18 cellular contexts compared by ENCODE assay signal in genomic region chr9:127135056-127135745, GRCh38. TPM values are rescaled to one million over a fixed set of nuclear protein-coding genes. Genes with fewer than 3 reads are reported as not detected.
DNase-seq lines count a peak whose midpoint lies in the region; ATAC-seq and TF ChIP-seq lines count a peak whose summit lies in the region.
"Had no signal": no experiment of that assay in that cellular context is flagged by ENCODE, and none has a peak within 500 bp of the region (broad histone marks: within the 10 kb centered on the region; RNA-seq: fewer than 3 reads in every experiment).

No MANE protein-coding gene starts in this region.

- H3K9me3 Mint-ChIP-seq in nephron = no peaks in the 10 kb centered on the region
- H3K9me3 Mint-ChIP-seq: central memory CD8-positive, alpha-beta T cell; natural killer cell; type B pancreatic cell had no signal

- intact Hi-C loops in dorsolateral prefrontal cortex (cut with DNase I) = loop anchor here in 1 of 2 donors (2.0 kb wide), 1 partner anchor 40 kb away; no protein-coding TSS in a partner anchor

- no peaks in the 10 kb centered on the region for H3K27me3 ChIP-seq in dorsolateral prefrontal cortex
- no peaks in the 10 kb centered on the region for H3K27me3 ChIP-seq in thoracic aorta (replicated peaks; ENCODE audit: insufficient read depth)
- H3K27me3 ChIP-seq: BE2C had no signal

- H3K4me3 ChIP-seq in dorsolateral prefrontal cortex (no peak overlapping the region), thoracic aorta (peak overlapping the region; percentile 11)
- H3K4me3 ChIP-seq: lung had no signal

- no peaks in the 10 kb centered on the region for H3K36me3 ChIP-seq in thoracic aorta
- H3K36me3 ChIP-seq: BE2C had no signal

- peak; percentile 43 for DNase-seq in activated CD8-positive, alpha-beta memory T cell treated with anti-CD3 and anti-CD28 coated beads for 24 hours
- no peak for DNase-seq in activated CD8-positive, alpha-beta memory T cell treated with anti-CD3 and anti-CD28 coated beads, Interleukin-2, amount 50 U/mL, for 4 hours
- DNase-seq in dorsolateral prefrontal cortex = no peak
- no peak for DNase-seq in thoracic aorta (ENCODE audit: low spot score)
- DNase-seq in NCI-H1694 treated with DMSO at 0.1 percent for 48 hours (lab: John Stamatoyannopoulos, UW) = no peak
- DNase-seq in cerebellar cortex (ENCODE audit: low spot score) = no peak
- no peak for DNase-seq in NCI-H1105 treated with DMSO at 0.1 percent for 48 hours (lab: John Stamatoyannopoulos, UW)
- DNase-seq: BE2C, Caco-2, natural killer cell, NCI-H1092 treated with DMSO at 0.1 percent for 48 hours, NCI-H524 had no signal

- TF ChIP-seq CTCF in dorsolateral prefrontal cortex (IDR thresholded peaks at IDR 0.05 in 54 of 56, conservative IDR thresholded peaks at IDR 0.05 in 2 of 56; ENCODE audit: low read depth in 1 of 56, partially characterized antibody in 56 of 56) (no peak), nephron (IDR thresholded peaks at IDR 0.05; ENCODE audit: unreplicated experiment in 3 of 3) (no peak), thoracic aorta (IDR thresholded peaks at IDR 0.05) (no peak)

- no peaks in the 10 kb centered on the region for H3K36me3 Mint-ChIP-seq in nephron (ENCODE audit: low read depth)
- H3K36me3 Mint-ChIP-seq: natural killer cell, type B pancreatic cell had no signal

- H3K4me1 ChIP-seq in thoracic aorta (ENCODE audit: control insufficient read depth in 1 of 2, low read depth in 2 of 2) = peaks cover 36 to 63% of the 10 kb centered on the region in 2 donors

- H3K27ac ChIP-seq in dorsolateral prefrontal cortex (peak overlapping the region in 57 of 59 donors; percentile 13 to 99 (median 97)), thoracic aorta (peak overlapping the region; percentile 44 to 90)
- H3K27ac ChIP-seq: 22Rv1, RWPE1 had no signal

- H3K9me3 ChIP-seq in thoracic aorta = no peaks in the 10 kb centered on the region
- H3K9me3 ChIP-seq: BE2C, Caco-2 had no signal

- H3K27me3 Mint-ChIP-seq in nephron (ENCODE audit: low read depth) = peaks cover 4% of the 10 kb centered on the region
- H3K27me3 Mint-ChIP-seq: central memory CD8-positive, alpha-beta T cell; type B pancreatic cell had no signal

- peak overlapping the region in 2 of 3 experiments; percentile 90 to 91 for H3K27ac Mint-ChIP-seq in nephron
- H3K27ac Mint-ChIP-seq: natural killer cell, type B pancreatic cell had no signal

- H3K4me3 Mint-ChIP-seq in nephron = no peak overlapping the region
- H3K4me3 Mint-ChIP-seq: central memory CD8-positive, alpha-beta T cell; natural killer cell; type B pancreatic cell had no signal

- no peak for ATAC-seq in thoracic aorta (ENCODE audit: insufficient number of reproducible peaks, low FRiP score, low read depth)
- ATAC-seq: natural killer cell had no signal

- H3K4me1 Mint-ChIP-seq in nephron = peaks cover 74% of the 10 kb centered on the region
- H3K4me1 Mint-ChIP-seq: central memory CD8-positive, alpha-beta T cell; natural killer cell had no signal

RNA-seq across cellular contexts. Expression of gene ANGPTL2, which starts 12.8 kb away (rescaled TPM):
- total RNA-seq in dorsolateral prefrontal cortex (10 to 100 TPM in 30 of 120 experiments, 1 to 10 TPM in 90; 1.8 to 27.8 (median 7.2) TPM), thoracic aorta (10 to 100 TPM; 18.6 to 49.1 TPM)
- total RNA-seq: Caco-2, natural killer cell had no signal
